ENCODE assay signal across 27 cellular contexts in the genomic region with DNA sequence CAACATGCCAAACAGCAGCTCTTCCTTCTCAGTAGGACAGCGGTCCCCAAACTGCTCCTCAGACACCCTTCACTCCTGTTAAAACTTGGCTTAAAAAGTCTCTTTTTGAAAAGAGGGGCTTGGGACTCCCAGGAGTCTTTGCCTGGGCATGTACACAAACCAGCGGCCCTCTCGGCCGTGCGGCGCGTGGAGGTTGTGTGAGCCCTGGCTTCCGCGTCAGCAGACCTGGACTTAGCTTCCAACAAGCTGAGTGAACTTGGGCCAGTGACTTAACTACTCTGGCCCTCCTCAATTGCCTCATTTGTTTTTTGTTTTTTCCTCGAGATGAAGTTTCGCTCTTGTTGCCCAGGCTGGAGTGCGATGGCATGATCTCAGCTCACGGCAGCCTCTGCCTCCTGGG.
"Had no signal": no experiment of that assay in that cellular context is flagged by ENCODE, and none has a peak within 500 bp of the region (broad histone marks: within the 10 kb centered on the region; RNA-seq: fewer than 3 reads in every experiment).

No MANE protein-coding gene starts in this region.

- H3K9me3 ChIP-seq: left lung, lower lobe of right lung, neutrophil, ovary, right atrium auricular region, sigmoid colon, spleen, suprapubic skin, thoracic aorta, upper lobe of right lung had no signal

- H3K4me3 Mint-ChIP-seq: naive thymus-derived CD8-positive, alpha-beta T cell; stimulated activated naive CD8-positive, alpha-beta T cell treated with anti-CD3 and anti-CD28 coated beads, Interleukin-15, Interleukin-2, amounts not matched to agents 100 ng/mL and 50 ng/mL, for 24 hours had no signal

- ATAC-seq: left colon; left lung; lower lobe of right lung; naive thymus-derived CD8-positive, alpha-beta T cell; upper lobe of right lung had no signal

- H3K36me3 ChIP-seq: left lung, lower lobe of right lung, neutrophil, ovary, right atrium auricular region, sigmoid colon, spleen, suprapubic skin, thoracic aorta, tibial artery, upper lobe of right lung had no signal

- H3K27me3 ChIP-seq: ovary, right atrium auricular region had no signal

- H3K27ac Mint-ChIP-seq: naive thymus-derived CD8-positive, alpha-beta T cell; progenitor cell of endocrine pancreas; stimulated activated naive CD8-positive, alpha-beta T cell treated with anti-CD3 and anti-CD28 coated beads, Interleukin-15, Interleukin-2, amounts not matched to agents 100 ng/mL and 50 ng/mL, for 24 hours had no signal

- H3K36me3 Mint-ChIP-seq: immature natural killer cell; stimulated activated effector memory CD8-positive, alpha-beta T cell treated with anti-CD3 and anti-CD28 coated beads, Interleukin-12 subunit alpha, Interleukin-12 subunit beta, amount 100 ng/mL, for 72 hours had no signal

- H3K9me3 Mint-ChIP-seq: immature natural killer cell; naive thymus-derived CD8-positive, alpha-beta T cell; stimulated activated effector memory CD8-positive, alpha-beta T cell treated with anti-CD3 and anti-CD28 coated beads, Interleukin-12 subunit alpha, Interleukin-12 subunit beta, amount 100 ng/mL, for 72 hours; stimulated activated naive CD8-positive, alpha-beta T cell treated with anti-CD3 and anti-CD28 coated beads, Interleukin-15, Interleukin-2, amounts not matched to agents 100 ng/mL and 50 ng/mL, for 24 hours had no signal

- DNase-seq: kidney; left colon; left lung; lower lobe of right lung; mammary epithelial cell; mesenchymal stem cell; naive thymus-derived CD8-positive, alpha-beta T cell; occipital lobe; ovary; sigmoid colon; small intestine; spleen; stimulated activated CD4-positive, alpha-beta T cell treated with anti-CD3 and anti-CD28 coated beads, Interleukin-4, amount 100 ng/mL, for 24 hours; stimulated activated naive CD4-positive, alpha-beta T cell; tibial artery; trophoblast cell; upper lobe of right lung had no signal

- FAIRE-seq: islet of Langerhans, kidney, small intestine, urothelium cell line had no signal

- H3K4me3 ChIP-seq: left lung, lower lobe of right lung, ovary, right atrium auricular region, sigmoid colon, spleen, suprapubic skin, thoracic aorta, tibial artery, upper lobe of right lung had no signal

- H3K27ac ChIP-seq: left lung, lower lobe of right lung, neutrophil, ovary, sigmoid colon, spleen, suprapubic skin, thoracic aorta, tibial artery, upper lobe of right lung had no signal
